28 cellular contexts compared by ENCODE assay signal in the genomic region with DNA sequence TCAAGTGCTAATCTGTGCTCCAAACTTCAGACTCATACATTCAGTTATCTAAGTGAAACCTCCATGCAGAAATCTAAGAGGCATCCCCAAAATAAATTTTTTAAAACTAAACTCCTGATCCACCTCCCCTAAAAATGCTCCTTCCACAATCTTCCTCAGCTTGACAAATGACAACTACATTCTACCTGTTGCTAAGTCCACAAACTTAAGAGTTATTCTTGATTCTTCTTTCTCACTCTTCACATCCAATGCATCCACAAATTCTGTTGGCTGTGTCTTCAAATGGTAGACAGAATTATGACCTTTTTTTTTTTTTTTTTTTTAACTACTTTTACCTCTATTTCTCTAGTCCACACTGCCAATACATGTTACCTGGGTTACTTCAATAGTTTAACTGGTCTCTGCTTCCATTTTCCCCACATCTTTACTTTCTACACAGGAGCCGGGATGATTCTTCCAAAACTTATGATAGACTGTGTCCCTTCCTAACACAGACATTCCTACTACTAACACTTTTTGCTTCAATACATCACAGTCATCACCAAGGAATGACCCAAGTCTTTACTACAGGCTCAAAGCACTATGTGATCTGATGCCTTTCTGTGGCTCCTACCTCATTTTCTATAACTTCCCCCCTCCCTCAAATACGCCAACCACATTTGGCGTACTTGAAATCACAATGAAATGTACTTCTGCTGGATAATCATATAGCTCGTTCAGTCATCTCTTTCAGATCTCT.
"Had no signal": no experiment of that assay in that cellular context is flagged by ENCODE, and none has a peak within 500 bp of the region (broad histone marks: within the 10 kb centered on the region; RNA-seq: fewer than 3 reads in every experiment).

No MANE protein-coding gene starts in this region.

- H3K27ac Mint-ChIP-seq: activated B cell treated with CpG ODN at 0.5 μM for 24 hours; activated naive CD4-positive, alpha-beta T cell treated with anti-CD3 and anti-CD28 coated beads, Interleukin-2, amount 50 U/mL, for 72 hours; activated T-cell treated with anti-CD3 and anti-CD28 coated beads, Interleukin-2, amount 50 U/mL, for 72 hours; naive thymus-derived CD4-positive, alpha-beta T cell; progenitor cell of endocrine pancreas; stimulated activated memory B cell treated with anti-CD40 and anti-IgM and Interleukin-4, amounts not matched to agents 10 μg/mL and 1 μg/mL and 100 μg/mL, for 72 hours; stimulated activated naive CD8-positive, alpha-beta T cell treated with anti-CD3 and anti-CD28 coated beads, Interleukin-15, amount 100 ng/mL, for 72 hours; type B pancreatic cell had no signal

- H3K9me3 Mint-ChIP-seq: activated B cell treated with CpG ODN at 0.5 μM for 24 hours; activated naive CD4-positive, alpha-beta T cell treated with anti-CD3 and anti-CD28 coated beads, Interleukin-2, amount 50 U/mL, for 72 hours; activated T-cell treated with anti-CD3 and anti-CD28 coated beads, Interleukin-2, amount 50 U/mL, for 72 hours; stimulated activated memory B cell treated with anti-CD40 and anti-IgM and Interleukin-4, amounts not matched to agents 10 μg/mL and 1 μg/mL and 100 μg/mL, for 72 hours; stimulated activated naive CD8-positive, alpha-beta T cell treated with anti-CD3 and anti-CD28 coated beads, Interleukin-15, amount 100 ng/mL, for 72 hours; type B pancreatic cell had no signal

- H3K9me3 ChIP-seq: heart right ventricle, ovary, vagina had no signal

- H3K36me3 ChIP-seq: brain microvascular endothelial cell, heart right ventricle, ovary, vagina had no signal

- H3K27me3 Mint-ChIP-seq: activated B cell treated with CpG ODN at 0.5 μM for 24 hours; stimulated activated memory B cell treated with anti-CD40 and anti-IgM and Interleukin-4, amounts not matched to agents 10 μg/mL and 1 μg/mL and 100 μg/mL, for 72 hours had no signal

- FAIRE-seq: islet of Langerhans, small intestine had no signal

- H3K4me3 ChIP-seq: heart right ventricle, ovary, vagina had no signal

- H3K36me3 Mint-ChIP-seq: activated naive CD4-positive, alpha-beta T cell treated with anti-CD3 and anti-CD28 coated beads, Interleukin-2, amount 50 U/mL, for 72 hours; naive thymus-derived CD4-positive, alpha-beta T cell; stimulated activated memory B cell treated with anti-CD40 and anti-IgM and Interleukin-4, amounts not matched to agents 10 μg/mL and 1 μg/mL and 100 μg/mL, for 72 hours had no signal

- H3K27ac ChIP-seq: heart right ventricle, ovary, vagina had no signal

- DNase-seq: activated B cell treated with CpG ODN at 0.5 μM for 24 hours; activated naive CD4-positive, alpha-beta T cell; activated T-cell treated with anti-CD3 and anti-CD28 coated beads for 4 hours; activated T-cell treated with anti-CD3 and anti-CD28 coated beads, Interleukin-2, amount 50 U/mL, for 72 hours; anterior cingulate cortex; brain microvascular endothelial cell; heart right ventricle; left cardiac atrium; left ventricle myocardium superior; midbrain; naive thymus-derived CD4-positive, alpha-beta T cell; ovary; retina; small intestine; stimulated activated CD4-positive, alpha-beta T cell treated with anti-CD3 and anti-CD28 coated beads, Interleukin-1b, Interleukin-23, amount 100 ng/mL, for 48 hours; stimulated activated CD4-positive, alpha-beta T cell treated with anti-CD3 and anti-CD28 coated beads, Interleukin-4, amount 100 ng/mL, for 4 hours; stimulated activated CD8-positive, alpha-beta memory T cell treated with anti-CD3 and anti-CD28 coated beads, Interleukin-4, amount 100 ng/mL, for 48 hours; stimulated activated naive CD8-positive, alpha-beta T cell treated with anti-CD3 and anti-CD28 coated beads, Interleukin-15, amount 100 ng/mL, for 72 hours; substantia nigra; T-helper 2 cell had no signal

- H3K27me3 ChIP-seq: brain microvascular endothelial cell, heart right ventricle, ovary, vagina had no signal

- ATAC-seq: activated naive CD4-positive, alpha-beta T cell treated with anti-CD3 and anti-CD28 coated beads, Interleukin-2, amount 50 U/mL, for 72 hours; esophagus mucosa; heart right ventricle; left cardiac atrium; left ventricle myocardium superior; naive thymus-derived CD4-positive, alpha-beta T cell; sciatic nerve; stimulated activated memory B cell treated with anti-CD40 and anti-IgM and Interleukin-4, amounts not matched to agents 10 μg/mL and 1 μg/mL and 100 μg/mL, for 72 hours; stimulated activated naive CD8-positive, alpha-beta T cell treated with anti-CD3 and anti-CD28 coated beads, Interleukin-15, amount 100 ng/mL, for 72 hours had no signal

- H3K4me1 Mint-ChIP-seq: naive thymus-derived CD4-positive, alpha-beta T cell; stimulated activated naive CD8-positive, alpha-beta T cell treated with anti-CD3 and anti-CD28 coated beads, Interleukin-15, amount 100 ng/mL, for 72 hours had no signal

- H3K4me3 Mint-ChIP-seq: activated B cell treated with CpG ODN at 0.5 μM for 24 hours; activated T-cell treated with anti-CD3 and anti-CD28 coated beads, Interleukin-2, amount 50 U/mL, for 72 hours; naive thymus-derived CD4-positive, alpha-beta T cell; stimulated activated memory B cell treated with anti-CD40 and anti-IgM and Interleukin-4, amounts not matched to agents 10 μg/mL and 1 μg/mL and 100 μg/mL, for 72 hours; stimulated activated naive CD8-positive, alpha-beta T cell treated with anti-CD3 and anti-CD28 coated beads, Interleukin-15, amount 100 ng/mL, for 72 hours; type B pancreatic cell had no signal
